In genomic region chr13:104365430-104365829, GRCh38 we compare ENCODE assay signal across 35 cellular contexts.
"Had no signal": no experiment of that assay in that cellular context is flagged by ENCODE, and none has a peak within 500 bp of the region (broad histone marks: within the 10 kb centered on the region; RNA-seq: fewer than 3 reads in every experiment).

No MANE protein-coding gene starts in this region.

- H3K9me3 ChIP-seq: MG63 had no signal

- DNase-seq: Kasumi-1, MG63, MM.1S, MV-4-11, NCI-H1048, NCI-H1092, NCI-H1092 treated with DMSO at 0.1 percent for 48 hours, NCI-H1105, NCI-H1105 treated with DMSO at 0.1 percent for 48 hours, NCI-H1417, NCI-H1417 treated with DMSO at 0.1 percent for 48 hours, NCI-H1436, NCI-H1436 treated with DMSO at 0.1 percent for 48 hours, NCI-H146, NCI-H1694, NCI-H1694 treated with DMSO at 0.1 percent for 48 hours, NCI-H187, NCI-H187 treated with DMSO at 0.1 percent for 48 hours, NCI-H1930, NCI-H2029, NCI-H2029 treated with DMSO at 0.1 percent for 48 hours, NCI-H2081, NCI-H2081 treated with DMSO at 0.1 percent for 48 hours, NCI-H2107, NCI-H2171, NCI-H2171 treated with DMSO at 0.1 percent for 48 hours, NCI-H2227 treated with DMSO at 0.1 percent for 48 hours, NCI-H226, NCI-H345, NCI-H446, NCI-H446 treated with DMSO at 0.1 percent for 48 hours, NCI-H510A, NCI-H510A treated with DMSO at 0.1 percent for 48 hours, NCI-H524, NCI-H524 treated with DMSO at 0.1 percent for 48 hours had no signal

- H3K36me3 ChIP-seq: MG63 had no signal

- H3K27me3 ChIP-seq: MG63 had no signal

- H3K4me3 ChIP-seq: MG63 had no signal
